Comparison of ENCODE assay signal across 1 cellular context in the genomic region with DNA sequence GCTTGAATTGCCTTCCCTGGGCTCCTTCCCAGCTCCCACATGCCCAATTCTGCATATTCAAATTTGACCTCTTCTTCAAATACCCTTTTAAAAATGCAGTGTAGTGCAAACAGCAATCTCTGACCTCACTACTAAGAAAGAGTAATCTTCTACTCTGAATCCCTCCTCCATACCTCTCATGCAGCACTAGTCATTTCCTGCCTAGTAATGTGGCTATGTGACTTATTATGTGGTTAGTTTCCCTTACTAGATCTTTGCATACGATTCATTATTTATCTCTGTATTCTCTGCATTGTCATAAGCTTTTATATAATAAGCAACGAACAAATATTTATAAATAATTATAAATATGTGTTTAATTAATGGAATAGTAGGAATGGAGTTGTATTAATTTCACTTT.
TF ChIP-seq lines count a peak whose summit lies in the region.

No MANE protein-coding gene starts in this region.

TF ChIP-seq in GM23338, 12 proteins besides CTCF, POLR2A, EP300 and RAD21 (continued from another document):
- TF ChIP-seq, protein P1, sequence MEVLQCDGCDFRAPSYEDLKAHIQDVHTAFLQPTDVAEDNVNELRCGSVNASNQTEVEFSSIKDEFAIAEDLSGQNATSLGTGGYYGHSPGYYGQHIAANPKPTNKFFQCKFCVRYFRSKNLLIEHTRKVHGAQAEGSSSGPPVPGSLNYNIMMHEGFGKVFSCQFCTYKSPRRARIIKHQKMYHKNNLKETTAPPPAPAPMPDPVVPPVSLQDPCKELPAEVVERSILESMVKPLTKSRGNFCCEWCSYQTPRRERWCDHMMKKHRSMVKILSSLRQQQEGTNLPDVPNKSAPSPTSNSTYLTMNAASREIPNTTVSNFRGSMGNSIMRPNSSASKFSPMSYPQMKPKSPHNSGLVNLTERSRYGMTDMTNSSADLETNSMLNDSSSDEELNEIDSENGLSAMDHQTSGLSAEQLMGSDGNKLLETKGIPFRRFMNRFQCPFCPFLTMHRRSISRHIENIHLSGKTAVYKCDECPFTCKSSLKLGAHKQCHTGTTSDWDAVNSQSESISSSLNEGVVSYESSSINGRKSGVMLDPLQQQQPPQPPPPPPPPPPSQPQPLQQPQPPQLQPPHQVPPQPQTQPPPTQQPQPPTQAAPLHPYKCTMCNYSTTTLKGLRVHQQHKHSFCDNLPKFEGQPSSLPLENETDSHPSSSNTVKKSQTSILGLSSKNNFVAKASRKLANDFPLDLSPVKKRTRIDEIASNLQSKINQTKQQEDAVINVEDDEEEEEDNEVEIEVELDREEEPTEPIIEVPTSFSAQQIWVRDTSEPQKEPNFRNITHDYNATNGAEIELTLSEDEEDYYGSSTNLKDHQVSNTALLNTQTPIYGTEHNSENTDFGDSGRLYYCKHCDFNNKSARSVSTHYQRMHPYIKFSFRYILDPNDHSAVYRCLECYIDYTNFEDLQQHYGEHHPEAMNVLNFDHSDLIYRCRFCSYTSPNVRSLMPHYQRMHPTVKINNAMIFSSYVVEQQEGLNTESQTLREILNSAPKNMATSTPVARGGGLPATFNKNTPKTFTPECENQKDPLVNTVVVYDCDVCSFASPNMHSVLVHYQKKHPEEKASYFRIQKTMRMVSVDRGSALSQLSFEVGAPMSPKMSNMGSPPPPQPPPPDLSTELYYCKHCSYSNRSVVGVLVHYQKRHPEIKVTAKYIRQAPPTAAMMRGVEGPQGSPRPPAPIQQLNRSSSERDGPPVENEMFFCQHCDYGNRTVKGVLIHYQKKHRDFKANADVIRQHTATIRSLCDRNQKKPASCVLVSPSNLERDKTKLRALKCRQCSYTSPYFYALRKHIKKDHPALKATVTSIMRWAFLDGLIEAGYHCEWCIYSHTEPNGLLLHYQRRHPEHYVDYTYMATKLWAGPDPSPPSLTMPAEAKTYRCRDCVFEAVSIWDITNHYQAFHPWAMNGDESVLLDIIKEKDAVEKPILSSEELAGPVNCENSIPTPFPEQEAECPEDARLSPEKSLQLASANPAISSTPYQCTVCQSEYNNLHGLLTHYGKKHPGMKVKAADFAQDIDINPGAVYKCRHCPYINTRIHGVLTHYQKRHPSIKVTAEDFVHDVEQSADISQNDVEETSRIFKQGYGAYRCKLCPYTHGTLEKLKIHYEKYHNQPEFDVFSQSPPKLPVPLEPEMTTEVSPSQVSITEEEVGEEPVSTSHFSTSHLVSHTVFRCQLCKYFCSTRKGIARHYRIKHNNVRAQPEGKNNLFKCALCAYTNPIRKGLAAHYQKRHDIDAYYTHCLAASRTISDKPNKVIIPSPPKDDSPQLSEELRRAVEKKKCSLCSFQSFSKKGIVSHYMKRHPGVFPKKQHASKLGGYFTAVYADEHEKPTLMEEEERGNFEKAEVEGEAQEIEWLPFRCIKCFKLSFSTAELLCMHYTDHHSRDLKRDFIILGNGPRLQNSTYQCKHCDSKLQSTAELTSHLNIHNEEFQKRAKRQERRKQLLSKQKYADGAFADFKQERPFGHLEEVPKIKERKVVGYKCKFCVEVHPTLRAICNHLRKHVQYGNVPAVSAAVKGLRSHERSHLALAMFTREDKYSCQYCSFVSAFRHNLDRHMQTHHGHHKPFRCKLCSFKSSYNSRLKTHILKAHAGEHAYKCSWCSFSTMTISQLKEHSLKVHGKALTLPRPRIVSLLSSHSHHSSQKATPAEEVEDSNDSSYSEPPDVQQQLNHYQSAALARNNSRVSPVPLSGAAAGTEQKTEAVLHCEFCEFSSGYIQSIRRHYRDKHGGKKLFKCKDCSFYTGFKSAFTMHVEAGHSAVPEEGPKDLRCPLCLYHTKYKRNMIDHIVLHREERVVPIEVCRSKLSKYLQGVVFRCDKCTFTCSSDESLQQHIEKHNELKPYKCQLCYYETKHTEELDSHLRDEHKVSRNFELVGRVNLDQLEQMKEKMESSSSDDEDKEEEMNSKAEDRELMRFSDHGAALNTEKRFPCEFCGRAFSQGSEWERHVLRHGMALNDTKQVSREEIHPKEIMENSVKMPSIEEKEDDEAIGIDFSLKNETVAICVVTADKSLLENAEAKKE (CRISPR knock-in tag; IDR thresholded peaks at IDR 0.05): no peak
- TF ChIP-seq NANOG (IDR thresholded peaks at IDR 0.05; ENCODE audit: borderline replicate concordance): no peak
